ENCODE assay signal across 14 cellular contexts in genomic region chr2:215692387-215693079, GRCh38.
A peak's percentile ranks its signal among the peaks of the same experiment; 100 is the strongest.
DNase-seq lines count a peak whose midpoint lies in the region; ATAC-seq and TF ChIP-seq lines count a peak whose summit lies in the region.
"Had no signal": no experiment of that assay in that cellular context is flagged by ENCODE, and none has a peak within 500 bp of the region (broad histone marks: within the 10 kb centered on the region; RNA-seq: fewer than 3 reads in every experiment).

No MANE protein-coding gene starts in this region.

- peak overlapping the region; percentile 88 for H2AK5ac ChIP-seq in IMR-90 (ENCODE audit: low read depth, low read length)
- H2AK5ac ChIP-seq in neuronal stem cell (ENCODE audit: low read depth, low read length): no peak overlapping the region

- peak; percentile 90 for DNase-seq in IMR-90
- peak; percentile 28 for DNase-seq in dedifferentiated amniotic fluid mesenchymal stem cell (ENCODE audit: extremely low spot score)
- DNase-seq in uterus: no peak
- no peak for DNase-seq in neuronal stem cell (ENCODE audit: low spot score)
- DNase-seq: activated naive CD4-positive, alpha-beta T cell treated with Interleukin-2 at 50 U/mL for 16 hours; CD4-positive, CD25-positive, alpha-beta regulatory T cell; NCI-H1417; NCI-H526 treated with DMSO at 0.1 percent for 48 hours; retina; Right ventricle myocardium superior had no signal

- dilution Hi-C loops in IMR-90 (cut with HindIII; ENCODE audit: low sequenced_read_pairs, unreplicated experiment): no loop called here

- ATAC-seq in IMR-90 (ENCODE audit: low read depth): peak; percentile 69
- ATAC-seq in HG02588 (IDR thresholded peaks at IDR 0.05; ENCODE audit: unreplicated experiment): no peak
- no peak for ATAC-seq in GM21717 (IDR thresholded peaks at IDR 0.05; ENCODE audit: unreplicated experiment)
- ATAC-seq: esophagus mucosa had no signal

- TF ChIP-seq POLR2A in IMR-90 (IDR thresholded peaks at IDR 0.05; ENCODE audit: low read depth, low read length) (no peak), uterus (IDR thresholded peaks at IDR 0.05) (no peak)

- H3K4ac ChIP-seq in IMR-90 (ENCODE audit: low read depth, low read length) (peak overlapping the region; percentile 96), neuronal stem cell (ENCODE audit: low read length) (no peak overlapping the region)

- no peak overlapping the region for H2BK12ac ChIP-seq in neuronal stem cell (ENCODE audit: low read length)

- peak overlapping the region; percentile 94 for H3K14ac ChIP-seq in IMR-90 (replicated peaks; ENCODE audit: low read depth, low read length)
- no peak overlapping the region for H3K14ac ChIP-seq in neuronal stem cell (ENCODE audit: low read length)

- peak overlapping the region; percentile 85 for H2BK15ac ChIP-seq in IMR-90 (ENCODE audit: low read depth, low read length)
- H2BK15ac ChIP-seq in neuronal stem cell (ENCODE audit: low read length): no peak overlapping the region

- no peaks in the 10 kb centered on the region for H4K20me1 ChIP-seq in IMR-90 (ENCODE audit: insufficient read depth, low read length)

- H2BK120ac ChIP-seq in IMR-90 (ENCODE audit: low read depth, low read length) (peak overlapping the region; percentile 99), neuronal stem cell (ENCODE audit: low read depth, low read length) (no peak overlapping the region)

- H3K23ac ChIP-seq in IMR-90 (ENCODE audit: low read depth, low read length): peak overlapping the region; percentile 96
- H3K23ac ChIP-seq in neuronal stem cell (ENCODE audit: low read depth, low read length, poor library complexity): no peak overlapping the region

- H3K27me3 ChIP-seq in IMR-90 (ENCODE audit: control insufficient read depth, insufficient read depth, low read length) (no peaks in the 10 kb centered on the region), liver (ENCODE audit: control insufficient read depth in 4 of 4, insufficient read depth in 4 of 4, low read length in 3 of 4) (no peaks in the 10 kb centered on the region), uterus (no peaks in the 10 kb centered on the region), neuronal stem cell (ENCODE audit: control insufficient read depth in 3 of 3, insufficient read depth in 3 of 3, low read depth in 1 of 3, low read length in 3 of 3) (no peaks in the 10 kb centered on the region)

- peaks cover 3% of the 10 kb centered on the region; the same call in 1 of the 2 replicates for H3K9me1 ChIP-seq in IMR-90 (ENCODE audit: insufficient read depth, low read length)

- WGBS in IMR-90 (ENCODE audit: extremely low coverage in 2 of 2, insufficient read length in 1 of 2), 2 experiments: no CpG with 5 or more reads among the region's 1 CpG
- 51% methylated on average over 1 of the region's 1 CpG for WGBS in liver
- no CpG with 5 or more reads among the region's 1 CpG for WGBS in neuronal stem cell (ENCODE audit: extremely low coverage in 2 of 2, insufficient read length in 2 of 2, insufficient replicate concordance in 1 of 2), 2 donors

- H4K91ac ChIP-seq in IMR-90 (ENCODE audit: insufficient read depth, low read depth, low read length): peak overlapping the region; percentile 93
- H4K91ac ChIP-seq in neuronal stem cell (ENCODE audit: low read depth, low read length, poor library complexity): no peak overlapping the region

- H3K9ac ChIP-seq in IMR-90 (ENCODE audit: low read depth, low read length) (no peak overlapping the region; the same call in 1 of the 2 replicates), liver (ENCODE audit: low read depth in 1 of 2, low read length in 2 of 2) (peak overlapping the region in 1 of 2 donors; percentile 39), neuronal stem cell (ENCODE audit: low read depth, low read length, poor library complexity) (no peak overlapping the region)

- H4K8ac ChIP-seq in IMR-90 (ENCODE audit: low read depth in 2 of 2, low read length in 2 of 2) (peak overlapping the region; percentile 51 to 95), neuronal stem cell (ENCODE audit: low read depth, low read length) (no peak overlapping the region)

- intact Hi-C loops in IMR-90 (cut with micrococcal nuclease) (loop anchor here (1.0 to 5.0 kb wide), 5 partner anchors 28 to 261 kb away; partner anchors contain the start of gene FN1), uterus (cut with DNase I; ENCODE audit: low total_unique reads) (no loop called here)

- H3K4me2 ChIP-seq in IMR-90 (ENCODE audit: low read depth, low read length): peak overlapping the region; percentile 23; the same call in 1 of the 2 replicates
- no peak overlapping the region for H3K4me2 ChIP-seq in neuronal stem cell (ENCODE audit: insufficient read depth, low read length, poor library complexity, severe bottlenecking)

- H2AFZ ChIP-seq in IMR-90 (replicated peaks; ENCODE audit: low read length, poor library complexity) (no peak overlapping the region), neuronal stem cell (ENCODE audit: low read length) (no peak overlapping the region)

- H3K9me3 ChIP-seq in IMR-90 (ENCODE audit: control insufficient read depth, insufficient read depth, low read length) (no peaks in the 10 kb centered on the region), liver (ENCODE audit: control insufficient read depth in 4 of 4, low read length in 3 of 4) (no peaks in the 10 kb centered on the region), uterus (no peaks in the 10 kb centered on the region), neuronal stem cell (replicated peaks in 1 of 2; ENCODE audit: control insufficient read depth in 2 of 2, insufficient read depth in 1 of 2, low read depth in 1 of 2, low read length in 2 of 2) (no peaks in the 10 kb centered on the region)

- POLR2A ChIA-PET in IMR-90 (lab: Charles Lee; ENCODE audit: unreplicated experiment): interaction anchor here (0.5 to 1.5 kb wide), 3 partner anchors 9 to 229 kb away, joined by 3 to 5 read pairs (median 3); no protein-coding TSS in a partner anchor

- in situ Hi-C loops in IMR-90 (cut with MboI; ENCODE audit: low sequenced_read_pairs): no loop called here

- TF ChIP-seq CTCF in IMR-90 (conservative IDR thresholded peaks at IDR 0.05; ENCODE audit: low read depth, low read length) (no peak), liver (IDR thresholded peaks at IDR 0.05; ENCODE audit: low read depth, low read length, missing input control) (no peak), uterus (IDR thresholded peaks at IDR 0.05) (no peak)

- H3K4me1 ChIP-seq in IMR-90 (ENCODE audit: control insufficient read depth, insufficient read depth, low read length): peaks cover 14% of the 10 kb centered on the region
- H3K4me1 ChIP-seq in liver (ENCODE audit: control insufficient read depth in 4 of 4, insufficient read depth in 4 of 4, low read length in 3 of 4): peaks cover 6 to 23% (median 19%) of the 10 kb centered on the region in 4 donors
- peaks cover 5 to 13% of the 10 kb centered on the region in 2 donors for H3K4me1 ChIP-seq in uterus
- no peaks in the 10 kb centered on the region for H3K4me1 ChIP-seq in neuronal stem cell (ENCODE audit: control insufficient read depth in 2 of 2, insufficient read depth in 1 of 2, low read depth in 1 of 2, low read length in 2 of 2)

- peak overlapping the region; percentile 99 for H2BK5ac ChIP-seq in IMR-90 (ENCODE audit: low read depth, low read length, poor library complexity, severe bottlenecking)
- H2BK5ac ChIP-seq in neuronal stem cell (ENCODE audit: low read length): no peak overlapping the region

- H3K18ac ChIP-seq in IMR-90 (ENCODE audit: low read depth, low read length) (peak overlapping the region; percentile 96), neuronal stem cell (ENCODE audit: low read length) (no peak overlapping the region)

- H3K36me3 ChIP-seq in IMR-90 (ENCODE audit: control insufficient read depth, insufficient read depth, low read length) (no peaks in the 10 kb centered on the region), liver (ENCODE audit: control insufficient read depth in 4 of 4, insufficient read depth in 3 of 4, low read depth in 1 of 4, low read length in 3 of 4) (no peaks in the 10 kb centered on the region), uterus (no peaks in the 10 kb centered on the region), neuronal stem cell (replicated peaks in 1 of 2; ENCODE audit: control insufficient read depth in 2 of 2, insufficient read depth in 2 of 2, low read length in 2 of 2) (no peaks in the 10 kb centered on the region)

- TF ChIP-seq RAD21 in IMR-90 (IDR thresholded peaks at IDR 0.05; ENCODE audit: low read length): no peak
- no peak for TF ChIP-seq RAD21 in liver (IDR thresholded peaks at IDR 0.05)

- H3K56ac ChIP-seq in IMR-90 (ENCODE audit: extremely low read depth, insufficient read depth, low read length): peak overlapping the region; percentile 69

- H3K79me1 ChIP-seq in IMR-90 (ENCODE audit: low read depth in 1 of 2, low read length in 2 of 2) (no peaks in the 10 kb centered on the region), neuronal stem cell (ENCODE audit: low read depth, low read length) (no peaks in the 10 kb centered on the region)

- peak overlapping the region; percentile 99 for H2BK20ac ChIP-seq in IMR-90 (ENCODE audit: low read depth, low read length)

- H3K4me3 ChIP-seq in IMR-90 (ENCODE audit: insufficient read depth, low read depth, low read length): no peak overlapping the region
- no peak overlapping the region for H3K4me3 ChIP-seq in liver (ENCODE audit: low read depth in 1 of 3, low read length in 3 of 3)
- H3K4me3 ChIP-seq in uterus: no peak overlapping the region
- H3K4me3 ChIP-seq in neuronal stem cell (ENCODE audit: low read length in 2 of 2): no peak overlapping the region

- CTCF ChIA-PET in IMR-90 (lab: Yijun Ruan, JAX): interaction anchor here (0.5 to 1.3 kb wide), 4 partner anchors 28 to 248 kb away, joined by 3 to 7 read pairs (median 4); no protein-coding TSS in a partner anchor

- H3K27ac ChIP-seq in IMR-90 (ENCODE audit: insufficient read depth, low read length) (peak overlapping the region; percentile 67), liver (ENCODE audit: low read depth in 1 of 2, low read length in 2 of 2) (peak overlapping the region; percentile 22 to 61), uterus (peak overlapping the region; percentile 75 to 82), neuronal stem cell (replicated peaks; ENCODE audit: low read length) (no peak overlapping the region)

- H2AK9ac ChIP-seq in IMR-90 (replicated peaks; ENCODE audit: low read depth, low read length, poor library complexity): no peak overlapping the region

- peak overlapping the region; percentile 82 for H4K5ac ChIP-seq in IMR-90 (ENCODE audit: low read depth, low read length)

- no TSS peak for BruUV-seq in IMR-90 (replicated peaks; lab: Mats Ljungman, UMichigan)

TF ChIP-seq in IMR-90, 13 proteins besides CTCF, POLR2A, EP300 and RAD21 (continues in another document):
- TF ChIP-seq CEBPB (IDR thresholded peaks at IDR 0.05; ENCODE audit: low read depth, low read length): peak; percentile 18; the same call in 1 of the 2 replicates
- no peak for TF ChIP-seq MAZ (IDR thresholded peaks at IDR 0.05; ENCODE audit: borderline replicate concordance, low read depth, low read length)
- TF ChIP-seq MXI1 (IDR thresholded peaks at IDR 0.05; ENCODE audit: borderline replicate concordance, low read depth, low read length): no peak

TF ChIP-seq in liver, 16 proteins besides CTCF, POLR2A, EP300 and RAD21 (continues in another document):
- no peak for TF ChIP-seq HNF4G (IDR thresholded peaks at IDR 0.05)
- TF ChIP-seq FOXA2 (IDR thresholded peaks at IDR 0.05): no peak
- TF ChIP-seq JUND (IDR thresholded peaks at IDR 0.05): peak in 1 of 2 donors; percentile 38
- peak in 1 of 2 donors; percentile 33 for TF ChIP-seq RXRA (IDR thresholded peaks at IDR 0.05)
- no peak for TF ChIP-seq GABPA (IDR thresholded peaks at IDR 0.05 in 1 of 2, conservative IDR thresholded peaks at IDR 0.05 in 1 of 2)

Comparison
In these comparisons a context has a peak if more than half of its experiments do, and no peak if none do; other contexts are left out.
1. DNase-seq: peak in IMR-90 (single experiment) and dedifferentiated amniotic fluid mesenchymal stem cell (single experiment); none in uterus (0 of 2) and neuronal stem cell (single experiment).